16 cellular contexts compared by ENCODE assay signal in genomic region chr1:89698020-89698560, GRCh38.
A peak's percentile ranks its signal among the peaks of the same experiment; 100 is the strongest.
DNase-seq lines count a peak whose midpoint lies in the region; ATAC-seq, FAIRE-seq and TF ChIP-seq lines count a peak whose summit lies in the region.
"Had no signal": no experiment of that assay in that cellular context is flagged by ENCODE, and none has a peak within 500 bp of the region (broad histone marks: within the 10 kb centered on the region; RNA-seq: fewer than 3 reads in every experiment).

No MANE protein-coding gene starts in this region.

- H3K4me3 ChIP-seq in HFF-Myc (replicated peaks; ENCODE audit: low read depth, low read length), result no peak overlapping the region
- H3K4me3 ChIP-seq in small intestine (ENCODE audit: low read depth in 1 of 2, low read length in 2 of 2), result no peak overlapping the region
- H3K4me3 ChIP-seq: cardiac muscle cell, lower lobe of right lung had no signal

- H3K9me3 ChIP-seq in small intestine (ENCODE audit: control insufficient read depth, low read depth), result no peaks in the 10 kb centered on the region
- H3K9me3 ChIP-seq: lower lobe of right lung had no signal

- H3K27ac ChIP-seq in small intestine (ENCODE audit: low read depth in 1 of 2, low read length in 1 of 2), result no peak overlapping the region
- H3K27ac ChIP-seq: cardiac muscle cell, lower lobe of right lung had no signal

- H3K27me3 Mint-ChIP-seq in T-helper 2 cell treated with Interferon-gamma antibody and Interleukin-4, amounts not matched to agents 5 μg/mL and 100 μg/mL, for 36 hours (ENCODE audit: low read depth), result no peaks in the 10 kb centered on the region
- H3K27me3 Mint-ChIP-seq in activated T-helper 2 cell treated with anti-CD3 and anti-CD28 coated beads, Interferon-gamma antibody, Interleukin-2, Interleukin-4, amounts not matched to agents 10 μg/mL and 5 μg/mL and 100 μg/mL, durations not matched to agents 14 hours and 24 hours and 36 hours (ENCODE audit: low read depth), result no peaks in the 10 kb centered on the region
- H3K27me3 Mint-ChIP-seq in naive thymus-derived CD8-positive, alpha-beta T cell, result no peaks in the 10 kb centered on the region

- intact Hi-C loops in activated T-helper 2 cell treated with anti-CD3 and anti-CD28 coated beads, Interferon-gamma antibody, Interleukin-2, Interleukin-4, amounts not matched to agents 10 μg/mL and 5 μg/mL and 100 μg/mL, durations not matched to agents 14 hours and 24 hours and 36 hours (cut with micrococcal nuclease), result loop anchor here (5.0 kb wide), 1 partner anchor 64 kb away; no protein-coding TSS in a partner anchor

- H3K27ac Mint-ChIP-seq in T-helper 2 cell treated with Interferon-gamma antibody and Interleukin-4, amounts not matched to agents 5 μg/mL and 100 μg/mL, for 36 hours, result peak overlapping the region; percentile 70
- peak overlapping the region; percentile 61 for H3K27ac Mint-ChIP-seq in activated T-helper 2 cell treated with anti-CD3 and anti-CD28 coated beads, Interferon-gamma antibody, Interleukin-2, Interleukin-4, amounts not matched to agents 10 μg/mL and 5 μg/mL and 100 μg/mL, durations not matched to agents 14 hours and 24 hours and 36 hours
- peak overlapping the region; percentile 72 to 98 (median 94) for H3K27ac Mint-ChIP-seq in naive thymus-derived CD8-positive, alpha-beta T cell

- no peaks in the 10 kb centered on the region for H3K27me3 ChIP-seq in small intestine (ENCODE audit: control insufficient read depth in 2 of 2, insufficient read depth in 2 of 2, low read length in 2 of 2)
- H3K27me3 ChIP-seq: cardiac muscle cell, foreskin keratinocyte had no signal

- peak overlapping the region; percentile 19 for H3K4me3 Mint-ChIP-seq in T-helper 2 cell treated with Interferon-gamma antibody and Interleukin-4, amounts not matched to agents 5 μg/mL and 100 μg/mL, for 36 hours
- no peak overlapping the region for H3K4me3 Mint-ChIP-seq in activated T-helper 2 cell treated with anti-CD3 and anti-CD28 coated beads, Interferon-gamma antibody, Interleukin-2, Interleukin-4, amounts not matched to agents 10 μg/mL and 5 μg/mL and 100 μg/mL, durations not matched to agents 14 hours and 24 hours and 36 hours (ENCODE audit: low read depth)
- peak overlapping the region in 9 of 10 donors; percentile 1 to 86 (median 58) for H3K4me3 Mint-ChIP-seq in naive thymus-derived CD8-positive, alpha-beta T cell
- H3K4me3 Mint-ChIP-seq: neural crest cell had no signal

- POLR2A ChIA-PET in naive thymus-derived CD8-positive, alpha-beta T cell (lab: Charles Lee), result interaction anchor here (0.5 to 4.4 kb wide), 6 partner anchors 38 to 700 kb away, joined by 3 to 16 read pairs (median 6); partner anchors contain the start of gene LRRC8C

- no peak for DNase-seq in T-helper 2 cell treated with Interferon-gamma antibody and Interleukin-4, amounts not matched to agents 5 μg/mL and 100 μg/mL, for 36 hours (ENCODE audit: low spot score)
- no peak for DNase-seq in T-helper 2 cell
- DNase-seq in HFF-Myc (ENCODE audit: extremely low read depth, low read depth), result peak; percentile 45
- no peak for DNase-seq in activated T-helper 2 cell treated with anti-CD3 and anti-CD28 coated beads, Interferon-gamma antibody, Interleukin-2, Interleukin-4, amounts not matched to agents 10 μg/mL and 5 μg/mL and 100 μg/mL, durations not matched to agents 14 hours and 24 hours and 36 hours (ENCODE audit: low spot score)
- DNase-seq in naive thymus-derived CD8-positive, alpha-beta T cell, result no peak
- no peak for DNase-seq in G401 (ENCODE audit: low spot score)
- no peak for DNase-seq in small intestine
- DNase-seq: foreskin keratinocyte, lower lobe of right lung, NCI-H1436, retina had no signal

- H3K4me1 ChIP-seq in small intestine (ENCODE audit: control insufficient read depth in 2 of 2, insufficient read depth in 1 of 2, low read depth in 1 of 2, low read length in 1 of 2), result peaks cover 0 to 3% of the 10 kb centered on the region in 2 donors

- peaks cover 67% of the 10 kb centered on the region for H3K36me3 Mint-ChIP-seq in T-helper 2 cell treated with Interferon-gamma antibody and Interleukin-4, amounts not matched to agents 5 μg/mL and 100 μg/mL, for 36 hours (ENCODE audit: low read depth)
- peaks cover 90% of the 10 kb centered on the region for H3K36me3 Mint-ChIP-seq in activated T-helper 2 cell treated with anti-CD3 and anti-CD28 coated beads, Interferon-gamma antibody, Interleukin-2, Interleukin-4, amounts not matched to agents 10 μg/mL and 5 μg/mL and 100 μg/mL, durations not matched to agents 14 hours and 24 hours and 36 hours (ENCODE audit: low read depth)
- H3K36me3 Mint-ChIP-seq in naive thymus-derived CD8-positive, alpha-beta T cell, result peaks cover 12 to 36% (median 25%) of the 10 kb centered on the region in 3 donors

- ATAC-seq in naive thymus-derived CD8-positive, alpha-beta T cell, result no peak
- ATAC-seq in GM21367 (IDR thresholded peaks at IDR 0.05; ENCODE audit: unreplicated experiment), result no peak
- ATAC-seq: foreskin keratinocyte, lower lobe of right lung had no signal

- no peaks in the 10 kb centered on the region for H3K9me3 Mint-ChIP-seq in T-helper 2 cell treated with Interferon-gamma antibody and Interleukin-4, amounts not matched to agents 5 μg/mL and 100 μg/mL, for 36 hours
- no peaks in the 10 kb centered on the region for H3K9me3 Mint-ChIP-seq in activated T-helper 2 cell treated with anti-CD3 and anti-CD28 coated beads, Interferon-gamma antibody, Interleukin-2, Interleukin-4, amounts not matched to agents 10 μg/mL and 5 μg/mL and 100 μg/mL, durations not matched to agents 14 hours and 24 hours and 36 hours
- H3K9me3 Mint-ChIP-seq in naive thymus-derived CD8-positive, alpha-beta T cell, result peaks cover 0 to 5% (median 0%) of the 10 kb centered on the region in 9 donors
- H3K9me3 Mint-ChIP-seq: neural crest cell had no signal

- no peaks in the 10 kb centered on the region for H3K36me3 ChIP-seq in small intestine (ENCODE audit: control insufficient read depth in 2 of 2, insufficient read depth in 2 of 2, low read length in 2 of 2)
- H3K36me3 ChIP-seq: cardiac muscle cell, lower lobe of right lung had no signal

- TF ChIP-seq CTCF in HFF-Myc (IDR thresholded peaks at IDR 0.05; ENCODE audit: low read depth, low read length, missing control alignments), result no peak

- in situ Hi-C loops in G401 (cut with HindIII; ENCODE audit: low sequenced_read_pairs), result no loop called here

- no peak for FAIRE-seq in small intestine (lab: Jason Lieb, UNC)
- FAIRE-seq: A204.1, H1 had no signal

- 46 to 63% (median 47%) methylated on average over 3 of the region's 3 CpGs for WGBS in small intestine, 3 donors

- peaks cover 69% of the 10 kb centered on the region for H3K4me1 Mint-ChIP-seq in T-helper 2 cell treated with Interferon-gamma antibody and Interleukin-4, amounts not matched to agents 5 μg/mL and 100 μg/mL, for 36 hours (ENCODE audit: low read depth)
- H3K4me1 Mint-ChIP-seq in activated T-helper 2 cell treated with anti-CD3 and anti-CD28 coated beads, Interferon-gamma antibody, Interleukin-2, Interleukin-4, amounts not matched to agents 10 μg/mL and 5 μg/mL and 100 μg/mL, durations not matched to agents 14 hours and 24 hours and 36 hours (ENCODE audit: low read depth), result peaks cover 84% of the 10 kb centered on the region
- peaks cover 39 to 94% (median 87%) of the 10 kb centered on the region in 4 donors for H3K4me1 Mint-ChIP-seq in naive thymus-derived CD8-positive, alpha-beta T cell
